ENCODE assay signal across 19 cellular contexts in the genomic region with DNA sequence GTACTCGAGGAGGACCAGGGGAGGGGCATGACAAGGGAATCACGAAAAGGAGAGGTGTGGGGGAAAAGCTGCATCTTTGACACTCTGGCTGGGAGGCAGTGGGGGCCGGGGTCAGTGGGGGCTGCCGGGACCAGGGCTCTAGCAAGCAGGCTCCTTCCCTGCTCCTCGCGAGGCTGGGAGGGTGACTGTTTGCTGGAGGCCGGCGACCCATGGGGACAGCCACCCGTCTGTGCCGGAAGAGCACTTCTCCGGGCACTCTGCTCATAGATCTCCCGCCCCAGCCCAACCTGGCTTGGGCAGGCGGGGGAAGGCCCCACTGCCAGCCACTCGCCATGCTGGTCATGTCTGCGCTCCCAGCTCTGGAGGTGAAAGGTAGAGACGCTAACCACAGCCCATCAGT.
"Had no signal": no experiment of that assay in that cellular context is flagged by ENCODE, and none has a peak within 500 bp of the region (broad histone marks: within the 10 kb centered on the region; RNA-seq: fewer than 3 reads in every experiment).

No MANE protein-coding gene starts in this region.

- H3K27ac Mint-ChIP-seq: type B pancreatic cell had no signal

- H3K36me3 Mint-ChIP-seq: natural killer cell, type B pancreatic cell had no signal

- H3K9me3 ChIP-seq: esophagus muscularis mucosa, gastrocnemius medialis, heart right ventricle, neutrophil, spleen, suprapubic skin, thyroid gland had no signal

- DNase-seq: dorsolateral prefrontal cortex; effector memory CD4-positive, alpha-beta T cell; gastrocnemius medialis; heart right ventricle; islet precursor cell; mammary epithelial cell; natural killer cell; spleen; stimulated activated CD4-positive, alpha-beta T cell treated with anti-CD3 and anti-CD28 coated beads, Interleukin-15, amount 100 ng/mL, for 24 hours; stimulated activated CD4-positive, alpha-beta T cell treated with anti-CD3 and anti-CD28 coated beads, Interleukin-1b, Interleukin-23, amount 100 ng/mL, for 48 hours; stimulated activated CD4-positive, alpha-beta T cell treated with anti-CD3 and anti-CD28 coated beads, Interleukin-4, amount 100 ng/mL, for 4 hours; stimulated activated naive CD4-positive, alpha-beta T cell; thyroid gland had no signal

- H3K9me3 Mint-ChIP-seq: natural killer cell, type B pancreatic cell had no signal

- H3K27me3 ChIP-seq: dorsolateral prefrontal cortex, esophagus muscularis mucosa, gastrocnemius medialis, heart right ventricle, neutrophil, spleen, suprapubic skin, thyroid gland had no signal

- H3K36me3 ChIP-seq: gastrocnemius medialis, neutrophil, thyroid gland had no signal

- H3K4me3 Mint-ChIP-seq: natural killer cell, type B pancreatic cell had no signal

- H3K4me1 ChIP-seq: esophagus muscularis mucosa, gastrocnemius medialis, heart right ventricle, spleen, suprapubic skin, thyroid gland had no signal

- H3K27me3 Mint-ChIP-seq: type B pancreatic cell had no signal

- H3K4me3 ChIP-seq: coronary artery, dorsolateral prefrontal cortex, esophagus muscularis mucosa, gastrocnemius medialis, heart right ventricle, spleen, suprapubic skin, thyroid gland had no signal

- H3K27ac ChIP-seq: coronary artery, dorsolateral prefrontal cortex, epithelial cell of prostate, esophagus muscularis mucosa, gastrocnemius medialis, heart right ventricle, neutrophil, spleen, suprapubic skin, thyroid gland had no signal
